9 cellular contexts compared by ENCODE assay signal in the genomic region with DNA sequence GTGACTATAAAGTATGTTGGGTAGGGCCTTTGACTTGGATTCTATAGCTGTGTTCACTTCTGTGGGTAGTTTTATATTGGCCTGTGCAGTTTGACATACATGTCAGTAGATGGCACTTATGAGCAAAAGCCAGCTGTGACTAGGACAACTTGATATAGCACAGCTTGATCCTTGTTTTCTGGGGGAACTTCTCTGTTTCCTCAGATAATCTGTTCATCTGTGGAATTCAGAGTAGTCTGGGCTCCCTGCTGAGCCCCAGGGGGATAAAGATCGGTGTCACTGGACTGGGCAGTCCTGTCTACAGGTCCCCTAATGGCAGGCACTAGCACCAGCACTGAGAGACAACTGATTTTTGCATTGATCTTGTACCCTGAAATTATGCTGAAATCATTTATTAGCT. TPM values are rescaled to one million over a fixed set of nuclear protein-coding genes. Genes with fewer than 3 reads are reported as not detected.
DNase-seq lines count a peak whose midpoint lies in the region; ATAC-seq and TF ChIP-seq lines count a peak whose summit lies in the region.
"Had no signal": no experiment of that assay in that cellular context is flagged by ENCODE, and none has a peak within 500 bp of the region (broad histone marks: within the 10 kb centered on the region; RNA-seq: fewer than 3 reads in every experiment).

No MANE protein-coding gene starts in this region.

- H3K9me3 ChIP-seq in NT2/D1 (ENCODE audit: insufficient read depth, low read length) = peaks cover 7% of the 10 kb centered on the region; the same call in 1 of the 2 replicates

- H3K4me1 ChIP-seq in NT2/D1 (ENCODE audit: insufficient read depth, insufficient read length) = no peaks in the 10 kb centered on the region

- no peak overlapping the region for H3K4me3 ChIP-seq in NT2/D1 (ENCODE audit: insufficient read length, low read depth)

- H3K4me1 Mint-ChIP-seq in endothelial cell (ENCODE audit: unreplicated experiment) = no peaks in the 10 kb centered on the region
- no peaks in the 10 kb centered on the region for H3K4me1 Mint-ChIP-seq in activated T-cell treated with anti-CD3 and anti-CD28 coated beads, Interleukin-2, amount 50 U/mL, for 24 hours (ENCODE audit: low read depth)
- H3K4me1 Mint-ChIP-seq: activated naive CD4-positive, alpha-beta T cell treated with anti-CD3 and anti-CD28 coated beads, Interleukin-2, amount 50 U/mL, for 24 hours had no signal

- no peaks in the 10 kb centered on the region for H3K36me3 ChIP-seq in NT2/D1 (ENCODE audit: insufficient read depth, insufficient read length, low read length)

- H3K27ac Mint-ChIP-seq in endothelial cell (ENCODE audit: unreplicated experiment) = no peak overlapping the region
- no peak overlapping the region for H3K27ac Mint-ChIP-seq in activated T-cell treated with anti-CD3 and anti-CD28 coated beads, Interleukin-2, amount 50 U/mL, for 24 hours
- H3K27ac Mint-ChIP-seq: activated naive CD4-positive, alpha-beta T cell treated with anti-CD3 and anti-CD28 coated beads, Interleukin-2, amount 50 U/mL, for 24 hours had no signal

- TF ChIP-seq CTCF in endothelial cell (IDR thresholded peaks at IDR 0.05; ENCODE audit: unreplicated experiment) = peak; percentile 59

- no peaks in the 10 kb centered on the region for H3K9me3 Mint-ChIP-seq in endothelial cell (ENCODE audit: unreplicated experiment)
- H3K9me3 Mint-ChIP-seq in activated T-cell treated with anti-CD3 and anti-CD28 coated beads, Interleukin-2, amount 50 U/mL, for 24 hours = no peaks in the 10 kb centered on the region
- H3K9me3 Mint-ChIP-seq: activated naive CD4-positive, alpha-beta T cell treated with anti-CD3 and anti-CD28 coated beads, Interleukin-2, amount 50 U/mL, for 24 hours had no signal

- DNase-seq in SIG-M5 treated with dmso at 0.1 percent for 504 hours (lab: John Stamatoyannopoulos, UW; ENCODE audit: unreplicated experiment) = peak; percentile 43
- no peak for DNase-seq in SIG-M5 (lab: John Stamatoyannopoulos, UW)
- DNase-seq in NT2/D1 (ENCODE audit: low read depth, low spot score) = peak; percentile 39
- DNase-seq in endothelial cell (ENCODE audit: low spot score) = peak; percentile 12
- peak; percentile 9 for DNase-seq in non-pigmented ciliary epithelial cell (ENCODE audit: low read depth)
- no peak for DNase-seq in activated T-cell treated with anti-CD3 and anti-CD28 coated beads, Interleukin-2, amount 50 U/mL, for 24 hours

- no peak overlapping the region for H3K4me3 Mint-ChIP-seq in endothelial cell (ENCODE audit: unreplicated experiment)
- H3K4me3 Mint-ChIP-seq in activated T-cell treated with anti-CD3 and anti-CD28 coated beads, Interleukin-2, amount 50 U/mL, for 24 hours = no peak overlapping the region
- H3K4me3 Mint-ChIP-seq: activated naive CD4-positive, alpha-beta T cell treated with anti-CD3 and anti-CD28 coated beads, Interleukin-2, amount 50 U/mL, for 24 hours had no signal

- peak; percentile 63 for ATAC-seq in HG03095 (IDR thresholded peaks at IDR 0.05; ENCODE audit: unreplicated experiment)
- ATAC-seq in activated CD4-positive, CD25-positive, alpha-beta regulatory T cell treated with anti-CD3 and anti-CD28 coated beads, Interleukin-2, amount 50 U/mL, for 24 hours = no peak

- no peaks in the 10 kb centered on the region for H3K27me3 Mint-ChIP-seq in endothelial cell (ENCODE audit: unreplicated experiment)
- no peaks in the 10 kb centered on the region for H3K27me3 Mint-ChIP-seq in activated T-cell treated with anti-CD3 and anti-CD28 coated beads, Interleukin-2, amount 50 U/mL, for 24 hours
- H3K27me3 Mint-ChIP-seq: activated naive CD4-positive, alpha-beta T cell treated with anti-CD3 and anti-CD28 coated beads, Interleukin-2, amount 50 U/mL, for 24 hours had no signal

- H3K27me3 ChIP-seq in NT2/D1 (ENCODE audit: insufficient read depth, insufficient read length) = no peaks in the 10 kb centered on the region

- H3K9ac ChIP-seq in NT2/D1 (ENCODE audit: insufficient read length, low read depth) = no peak overlapping the region

- no peaks in the 10 kb centered on the region for H3K36me3 Mint-ChIP-seq in endothelial cell (ENCODE audit: low read depth, unreplicated experiment)
- no peaks in the 10 kb centered on the region for H3K36me3 Mint-ChIP-seq in activated T-cell treated with anti-CD3 and anti-CD28 coated beads, Interleukin-2, amount 50 U/mL, for 24 hours (ENCODE audit: low read depth)
- H3K36me3 Mint-ChIP-seq: activated naive CD4-positive, alpha-beta T cell treated with anti-CD3 and anti-CD28 coated beads, Interleukin-2, amount 50 U/mL, for 24 hours had no signal

RNA-seq across cellular contexts. Expression of a gene that starts 25.4 kb away (rescaled TPM):
- not detected for total RNA-seq in endothelial cell (ENCODE audit: unreplicated experiment)

Comparison
In these comparisons a context has a peak if more than half of its experiments do, and no peak if none do; other contexts are left out.
1. DNase-seq: peak in SIG-M5 treated with dmso at 0.1 percent for 504 hours (single experiment), NT2/D1 (single experiment), endothelial cell (single experiment) and non-pigmented ciliary epithelial cell (single experiment); none in SIG-M5 (single experiment) and activated T-cell treated with anti-CD3 and anti-CD28 coated beads, Interleukin-2, amount 50 U/mL, for 24 hours (single experiment).